9 cellular contexts compared by ENCODE assay signal in genomic region chr2:26849056-26850001, GRCh38. TPM values are rescaled to one million over a fixed set of nuclear protein-coding genes. Genes with fewer than 3 reads are reported as not detected.
DNase-seq lines count a peak whose midpoint lies in the region; ATAC-seq and TF ChIP-seq lines count a peak whose summit lies in the region.
"Had no signal": no experiment of that assay in that cellular context is flagged by ENCODE, and none has a peak within 500 bp of the region (broad histone marks: within the 10 kb centered on the region; RNA-seq: fewer than 3 reads in every experiment).

No MANE protein-coding gene starts in this region.

- no peak for ATAC-seq in activated CD8-positive, alpha-beta memory T cell treated with anti-CD3 and anti-CD28 coated beads, Interleukin-2, amount 10 ng/mL, durations not matched to agents 7 days and 5 days
- ATAC-seq in T-cell (replicated peaks in 1 of 4) = peak in 3 of 4 experiments; percentile 11 to 18 (median 13)
- ATAC-seq in stimulated activated naive CD8-positive, alpha-beta T cell treated with anti-CD3 and anti-CD28 coated beads, Interleukin-15, amount 100 ng/mL, for 72 hours = peak; percentile 21
- no peak for ATAC-seq in gastroesophageal sphincter

- no peak overlapping the region for H3K27ac ChIP-seq in gastroesophageal sphincter

- no peak overlapping the region for H3K27ac Mint-ChIP-seq in activated CD8-positive, alpha-beta memory T cell treated with anti-CD3 and anti-CD28 coated beads, Interleukin-2, amount 10 ng/mL, durations not matched to agents 7 days and 5 days
- H3K27ac Mint-ChIP-seq in T-cell (no peak overlapping the region), glutamatergic neuron (ENCODE audit: unreplicated experiment) (peak overlapping the region; percentile 99)
- H3K27ac Mint-ChIP-seq in stimulated activated naive CD8-positive, alpha-beta T cell treated with anti-CD3 and anti-CD28 coated beads, Interleukin-15, amount 100 ng/mL, for 72 hours = no peak overlapping the region

- DNase-seq in activated CD8-positive, alpha-beta memory T cell treated with anti-CD3 and anti-CD28 coated beads for 24 hours = peak; percentile 63
- DNase-seq in activated CD8-positive, alpha-beta memory T cell treated with anti-CD3 and anti-CD28 coated beads, Interleukin-2, amount 10 ng/mL, durations not matched to agents 7 days and 5 days = no peak
- peak in 5 of 34 experiments; percentile 4 to 15 (median 8) for DNase-seq in T-cell
- peak; percentile 93 for DNase-seq in glutamatergic neuron
- no peak for DNase-seq in stimulated activated naive CD8-positive, alpha-beta T cell treated with anti-CD3 and anti-CD28 coated beads, Interleukin-15, amount 100 ng/mL, for 72 hours
- no peak for DNase-seq in HT-29 (ENCODE audit: low spot score)
- DNase-seq in AML-193 (lab: John Stamatoyannopoulos, UW) = no peak

- no peak overlapping the region for H3K4me3 Mint-ChIP-seq in activated CD8-positive, alpha-beta memory T cell treated with anti-CD3 and anti-CD28 coated beads, Interleukin-2, amount 10 ng/mL, durations not matched to agents 7 days and 5 days
- peak overlapping the region; percentile 47 to 81 (median 59) for H3K4me3 Mint-ChIP-seq in T-cell
- peak overlapping the region; percentile 92 for H3K4me3 Mint-ChIP-seq in glutamatergic neuron (ENCODE audit: unreplicated experiment)
- H3K4me3 Mint-ChIP-seq in stimulated activated naive CD8-positive, alpha-beta T cell treated with anti-CD3 and anti-CD28 coated beads, Interleukin-15, amount 100 ng/mL, for 72 hours = peak overlapping the region; percentile 79 to 80

- peaks cover 72% of the 10 kb centered on the region for H3K27me3 Mint-ChIP-seq in activated CD8-positive, alpha-beta memory T cell treated with anti-CD3 and anti-CD28 coated beads, Interleukin-2, amount 10 ng/mL, durations not matched to agents 7 days and 5 days
- peaks cover 44 to 63% of the 10 kb centered on the region in 2 donors for H3K27me3 Mint-ChIP-seq in T-cell
- H3K27me3 Mint-ChIP-seq in glutamatergic neuron (ENCODE audit: unreplicated experiment) = peaks cover 10% of the 10 kb centered on the region
- H3K27me3 Mint-ChIP-seq in stimulated activated naive CD8-positive, alpha-beta T cell treated with anti-CD3 and anti-CD28 coated beads, Interleukin-15, amount 100 ng/mL, for 72 hours = peaks cover 77% of the 10 kb centered on the region

- TF ChIP-seq EP300 in gastroesophageal sphincter (IDR thresholded peaks at IDR 0.05) = no peak

- peaks cover 10% of the 10 kb centered on the region for H3K4me1 Mint-ChIP-seq in activated CD8-positive, alpha-beta memory T cell treated with anti-CD3 and anti-CD28 coated beads, Interleukin-2, amount 10 ng/mL, durations not matched to agents 7 days and 5 days
- H3K4me1 Mint-ChIP-seq in T-cell = peaks cover 12 to 19% (median 17%) of the 10 kb centered on the region in 3 donors
- H3K4me1 Mint-ChIP-seq in glutamatergic neuron (ENCODE audit: low read depth, unreplicated experiment) = peaks cover 30% of the 10 kb centered on the region
- peaks cover 27% of the 10 kb centered on the region for H3K4me1 Mint-ChIP-seq in stimulated activated naive CD8-positive, alpha-beta T cell treated with anti-CD3 and anti-CD28 coated beads, Interleukin-15, amount 100 ng/mL, for 72 hours

- peaks cover 0 to 40% (median 32%) of the 10 kb centered on the region in 3 donors for H3K4me1 ChIP-seq in gastroesophageal sphincter

- TF ChIP-seq CTCF in glutamatergic neuron (IDR thresholded peaks at IDR 0.05; ENCODE audit: partially characterized antibody, unreplicated experiment) (no peak), gastroesophageal sphincter (IDR thresholded peaks at IDR 0.05) (no peak)

- 0 to 3% methylated on average over 5 to 16 of the region's 76 CpGs for WGBS in gastroesophageal sphincter (ENCODE audit: low coverage in 1 of 2), 2 donors

- POLR2A ChIA-PET in T-cell (lab: Charles Lee) = interaction anchor here in 1 of 2 donors (0.7 kb wide), 1 partner anchor 12 kb away, joined by 3 read pairs; no protein-coding TSS in a partner anchor

- CTCF ChIA-PET in activated CD8-positive, alpha-beta memory T cell treated with anti-CD3 and anti-CD28 coated beads, Interleukin-2, amount 10 ng/mL, durations not matched to agents 7 days and 5 days (lab: Charles Lee) = interaction anchor here (0.6 to 5.5 kb wide), 5 partner anchors 73 to 705 kb away, joined by 3 to 82 read pairs (median 4); partner anchors contain the start of gene SLC35F6
- CTCF ChIA-PET in T-cell (lab: Charles Lee) = interaction anchor here (0.5 to 0.9 kb wide), 4 partner anchors 9 to 168 kb away, joined by 3 to 6 read pairs (median 4); no protein-coding TSS in a partner anchor

- H3K36me3 ChIP-seq in gastroesophageal sphincter = no peaks in the 10 kb centered on the region

- no peaks in the 10 kb centered on the region for H3K9me3 Mint-ChIP-seq in activated CD8-positive, alpha-beta memory T cell treated with anti-CD3 and anti-CD28 coated beads, Interleukin-2, amount 10 ng/mL, durations not matched to agents 7 days and 5 days (ENCODE audit: low read depth)
- H3K9me3 Mint-ChIP-seq in T-cell = no peaks in the 10 kb centered on the region
- peaks cover 12% of the 10 kb centered on the region for H3K9me3 Mint-ChIP-seq in glutamatergic neuron (ENCODE audit: unreplicated experiment)
- no peaks in the 10 kb centered on the region for H3K9me3 Mint-ChIP-seq in stimulated activated naive CD8-positive, alpha-beta T cell treated with anti-CD3 and anti-CD28 coated beads, Interleukin-15, amount 100 ng/mL, for 72 hours

- H3K4me3 ChIP-seq in gastroesophageal sphincter = peak overlapping the region in 1 of 2 donors; percentile 50

- TF ChIP-seq POLR2A in gastroesophageal sphincter (IDR thresholded peaks at IDR 0.05) = no peak

- no peaks in the 10 kb centered on the region for H3K9me3 ChIP-seq in gastroesophageal sphincter

- no peaks in the 10 kb centered on the region for H3K36me3 Mint-ChIP-seq in activated CD8-positive, alpha-beta memory T cell treated with anti-CD3 and anti-CD28 coated beads, Interleukin-2, amount 10 ng/mL, durations not matched to agents 7 days and 5 days
- H3K36me3 Mint-ChIP-seq in T-cell (no peaks in the 10 kb centered on the region), glutamatergic neuron (ENCODE audit: unreplicated experiment) (no peaks in the 10 kb centered on the region)

- H3K27me3 ChIP-seq in gastroesophageal sphincter = peaks cover 98% of the 10 kb centered on the region

RNA-seq across cellular contexts. Expression of gene DPYSL5, which starts 1.4 kb away (rescaled TPM):
- not detected for total RNA-seq in activated CD8-positive, alpha-beta memory T cell treated with anti-CD3 and anti-CD28 coated beads, Interleukin-2, amount 10 ng/mL, durations not matched to agents 7 days and 5 days
- not detected for total RNA-seq in T-cell
- 313 TPM for total RNA-seq in glutamatergic neuron (ENCODE audit: unreplicated experiment)
- total RNA-seq in HT-29 (2014; rRNA removed; shearing (Covaris generic)) = not detected in 2 replicates
- 1 to 10 TPM in 1 of 4 donors, under 1 TPM in 1, not detected in 2; 0.40 to 2.4 TPM for total RNA-seq in gastroesophageal sphincter
- total RNA-seq: pulmonary artery endothelial cell had no signal

Comparison
In these comparisons a context has a peak if more than half of its experiments do, and no peak if none do; other contexts are left out.
1. DNase-seq: peak in activated CD8-positive, alpha-beta memory T cell treated with anti-CD3 and anti-CD28 coated beads for 24 hours (single experiment) and glutamatergic neuron (single experiment); none in activated CD8-positive, alpha-beta memory T cell treated with anti-CD3 and anti-CD28 coated beads, Interleukin-2, amount 10 ng/mL, durations not matched to agents 7 days and 5 days (single experiment), stimulated activated naive CD8-positive, alpha-beta T cell treated with anti-CD3 and anti-CD28 coated beads, Interleukin-15, amount 100 ng/mL, for 72 hours (0 of 2), HT-29 (single experiment) and AML-193 (0 of 2).
2. ATAC-seq: peak in T-cell (3 of 4) and stimulated activated naive CD8-positive, alpha-beta T cell treated with anti-CD3 and anti-CD28 coated beads, Interleukin-15, amount 100 ng/mL, for 72 hours (single experiment); none in activated CD8-positive, alpha-beta memory T cell treated with anti-CD3 and anti-CD28 coated beads, Interleukin-2, amount 10 ng/mL, durations not matched to agents 7 days and 5 days (single experiment) and gastroesophageal sphincter (single experiment).
3. RNA of gene DPYSL5, which starts 1.4 kb away (total RNA-seq): 313 TPM in glutamatergic neuron (single experiment); 0.40 to 2.4 TPM in gastroesophageal sphincter, not detected in activated CD8-positive, alpha-beta memory T cell treated with anti-CD3 and anti-CD28 coated beads, Interleukin-2, amount 10 ng/mL, durations not matched to agents 7 days and 5 days, not detected in T-cell and not detected in HT-29; every median in the first group is over 10 times any median in the second.